In the genomic region with DNA sequence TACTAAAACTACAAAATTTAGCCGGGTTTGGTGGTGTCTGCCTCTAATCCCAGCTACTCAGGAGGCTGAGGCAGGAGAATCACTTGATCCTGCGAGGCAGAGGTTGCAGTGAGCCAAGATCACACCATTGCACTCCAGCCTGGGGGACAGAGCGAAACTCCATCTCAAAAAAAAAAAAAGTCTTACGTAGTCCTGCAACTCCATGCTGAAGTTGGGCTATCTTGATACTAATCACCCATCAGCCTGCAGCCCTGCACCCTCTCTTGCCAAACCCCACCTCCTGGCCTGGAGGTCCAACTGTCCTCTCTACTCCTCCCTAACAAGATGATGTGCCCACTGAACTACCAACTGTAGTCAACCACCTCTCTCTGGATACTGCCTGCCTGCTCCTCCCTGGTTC, we compare ENCODE assay signal across 26 cellular contexts. TPM values are rescaled to one million over a fixed set of nuclear protein-coding genes. Genes with fewer than 3 reads are reported as not detected.
DNase-seq lines count a peak whose midpoint lies in the region; ATAC-seq and TF ChIP-seq lines count a peak whose summit lies in the region.
"Had no signal": no experiment of that assay in that cellular context is flagged by ENCODE, and none has a peak within 500 bp of the region (broad histone marks: within the 10 kb centered on the region; RNA-seq: fewer than 3 reads in every experiment).

No MANE protein-coding gene starts in this region.

- no peak overlapping the region for H2BK15ac ChIP-seq in H9 (ENCODE audit: low read depth, low read length)

- CTCF ChIA-PET in CD4-positive, alpha-beta T cell (lab: Charles Lee), result no interaction called here

- TF ChIP-seq CTCF in CD4-positive, alpha-beta T cell (IDR thresholded peaks at IDR 0.05), result no peak
- TF ChIP-seq CTCF in H9 (conservative IDR thresholded peaks at IDR 0.05) (no peak), neural progenitor cell (IDR thresholded peaks at IDR 0.05) (no peak), tibial nerve (IDR thresholded peaks at IDR 0.05) (no peak)

- H3K4me3 ChIP-seq in neural progenitor cell (no peak overlapping the region), tibial nerve (no peak overlapping the region)
- H3K4me3 ChIP-seq: adrenal gland, breast epithelium, coronary artery, gastrocnemius medialis, GM23248, right lobe of liver, upper lobe of left lung had no signal

- H4K91ac ChIP-seq in H9 (ENCODE audit: insufficient read length, low read depth, low read length), result no peak overlapping the region

- H3K79me1 ChIP-seq in H9 (ENCODE audit: insufficient read depth, low read depth, low read length, poor library complexity, severe bottlenecking), result no peaks in the 10 kb centered on the region

- H3K36me3 Mint-ChIP-seq in CD4-positive, alpha-beta T cell (ENCODE audit: low read depth), result peaks cover 23% of the 10 kb centered on the region
- H3K36me3 Mint-ChIP-seq in H9 (ENCODE audit: insufficient read depth in 1 of 3, low read depth in 3 of 3) (peaks cover 4 to 17% (median 11%) of the 10 kb centered on the region in 3 experiments), neural progenitor cell (peaks cover 20% of the 10 kb centered on the region)
- H3K36me3 Mint-ChIP-seq in effector memory CD8-positive, alpha-beta T cell (ENCODE audit: insufficient read depth), result peaks cover 37% of the 10 kb centered on the region
- H3K36me3 Mint-ChIP-seq: immature natural killer cell had no signal

- H4K8ac ChIP-seq in H9 (replicated peaks; ENCODE audit: insufficient read length, low read depth, low read length), result no peak overlapping the region

- no peak for TF ChIP-seq EP300 in tibial nerve (IDR thresholded peaks at IDR 0.05)

- no peaks in the 10 kb centered on the region; the same call in 1 of the 2 replicates for H3K4me1 ChIP-seq in H9 (ENCODE audit: insufficient read depth, low read length)
- peaks cover 56% of the 10 kb centered on the region for H3K4me1 ChIP-seq in neural progenitor cell
- H3K4me1 ChIP-seq in tibial nerve, result peaks cover 0 to 40% (median 7%) of the 10 kb centered on the region in 4 donors
- H3K4me1 ChIP-seq: breast epithelium had no signal

- H3K9ac ChIP-seq in H9 (ENCODE audit: extremely low read depth, insufficient read length, low read length) (no peak overlapping the region), neural progenitor cell (no peak overlapping the region)
- H3K9ac ChIP-seq: GM23248 had no signal

- H2BK120ac ChIP-seq in H9 (ENCODE audit: low read depth, low read length, poor library complexity, severe bottlenecking), result no peak overlapping the region

- no peak overlapping the region for H3K27ac ChIP-seq in CD4-positive, alpha-beta T cell (ENCODE audit: low read depth, low read length)
- H3K27ac ChIP-seq in H9 (ENCODE audit: insufficient read length, low read depth, low read length) (no peak overlapping the region), neural progenitor cell (no peak overlapping the region), tibial nerve (peak overlapping the region in 1 of 4 donors; percentile 5)
- H3K27ac ChIP-seq: adrenal gland, breast epithelium, coronary artery, gastrocnemius medialis, GM23248, right lobe of liver, upper lobe of left lung had no signal

- no peaks in the 10 kb centered on the region for H3K9me3 ChIP-seq in CD4-positive, alpha-beta T cell (ENCODE audit: control insufficient read depth, low read length)
- H3K9me3 ChIP-seq in H9 (ENCODE audit: control insufficient read depth, low read depth, low read length), result no peaks in the 10 kb centered on the region
- no peaks in the 10 kb centered on the region for H3K9me3 ChIP-seq in neural progenitor cell (ENCODE audit: low read depth)
- H3K9me3 ChIP-seq in tibial nerve, result no peaks in the 10 kb centered on the region
- H3K9me3 ChIP-seq: adrenal gland, breast epithelium, gastrocnemius medialis, right lobe of liver, upper lobe of left lung had no signal

- no peak overlapping the region for H2AFZ ChIP-seq in H9 (ENCODE audit: low read length)
- no peak overlapping the region for H2AFZ ChIP-seq in neural progenitor cell (replicated peaks)
- H2AFZ ChIP-seq: GM23248 had no signal

- no peak overlapping the region for H2BK12ac ChIP-seq in H9 (ENCODE audit: insufficient read length, low read depth, low read length)

- H3K27me3 Mint-ChIP-seq in CD4-positive, alpha-beta T cell, result no peaks in the 10 kb centered on the region
- no peaks in the 10 kb centered on the region; the same call in none of the 2 replicates for H3K27me3 Mint-ChIP-seq in H9 (ENCODE audit: low read depth)
- H3K27me3 Mint-ChIP-seq in effector memory CD8-positive, alpha-beta T cell, result no peaks in the 10 kb centered on the region
- peaks cover 2% of the 10 kb centered on the region for H3K27me3 Mint-ChIP-seq in neural progenitor cell (ENCODE audit: insufficient read depth, low read depth)
- H3K27me3 Mint-ChIP-seq: T-helper 17 cell had no signal

- no peaks in the 10 kb centered on the region for H4K20me1 ChIP-seq in H9 (ENCODE audit: control insufficient read depth, insufficient read depth, insufficient read length)
- peaks cover 88% of the 10 kb centered on the region for H4K20me1 ChIP-seq in neural progenitor cell (ENCODE audit: low read depth)

- H3K23me2 ChIP-seq in H9 (ENCODE audit: insufficient read length, low read depth, low read length, poor library complexity, severe bottlenecking), result peaks cover 3% of the 10 kb centered on the region

- no peak for ATAC-seq in CD4-positive, alpha-beta T cell (ENCODE audit: poor library complexity)
- ATAC-seq in effector memory CD8-positive, alpha-beta T cell (replicated peaks), result no peak
- ATAC-seq in GM19463 (IDR thresholded peaks at IDR 0.05; ENCODE audit: unreplicated experiment), result no peak
- ATAC-seq: gastrocnemius medialis, left lobe of liver, right lobe of liver, T-helper 17 cell had no signal

- H3F3A ChIP-seq in neural progenitor cell (ENCODE audit: low read depth), result peaks cover 30% of the 10 kb centered on the region

- H3K27ac Mint-ChIP-seq in CD4-positive, alpha-beta T cell, result peak overlapping the region; percentile 3
- H3K27ac Mint-ChIP-seq in H9 (peak overlapping the region; percentile 38 to 92 (median 46); a peak in 4 of 7 replicates), neural progenitor cell (no peak overlapping the region)
- peak overlapping the region; percentile 67 to 72 for H3K27ac Mint-ChIP-seq in effector memory CD8-positive, alpha-beta T cell

- no peak overlapping the region for H3K23ac ChIP-seq in H9 (ENCODE audit: insufficient read length, low read depth, low read length)

- H3T11ph ChIP-seq in H9 (ENCODE audit: low read length), result no peak overlapping the region

- no peak overlapping the region for H3K56ac ChIP-seq in H9 (ENCODE audit: insufficient read length, low read depth, low read length)

- H3K36me3 ChIP-seq in neural progenitor cell, result no peaks in the 10 kb centered on the region
- no peaks in the 10 kb centered on the region for H3K36me3 ChIP-seq in tibial nerve
- H3K36me3 ChIP-seq: adrenal gland, breast epithelium, gastrocnemius medialis, right lobe of liver, upper lobe of left lung had no signal

- H3K4me2 ChIP-seq in H9 (ENCODE audit: insufficient read depth, insufficient read length, low read length) (no peak overlapping the region), neural progenitor cell (peak overlapping the region; percentile 56)

- H2AK5ac ChIP-seq in H9 (ENCODE audit: insufficient read length, low read length), result no peak overlapping the region

- no peaks in the 10 kb centered on the region for H3K9me3 Mint-ChIP-seq in CD4-positive, alpha-beta T cell
- H3K9me3 Mint-ChIP-seq in H9, result no peaks in the 10 kb centered on the region
- H3K9me3 Mint-ChIP-seq in effector memory CD8-positive, alpha-beta T cell, result no peaks in the 10 kb centered on the region
- H3K9me3 Mint-ChIP-seq in neural progenitor cell, result no peaks in the 10 kb centered on the region
- H3K9me3 Mint-ChIP-seq: immature natural killer cell had no signal

- no peak for DNase-seq in CD4-positive, alpha-beta T cell
- no peak for DNase-seq in H9
- DNase-seq in effector memory CD8-positive, alpha-beta T cell, result no peak
- no peak for DNase-seq in neural progenitor cell (ENCODE audit: low spot score)
- DNase-seq in tibial nerve (ENCODE audit: low spot score in 2 of 2), result no peak
- DNase-seq in NCI-H1105 (lab: John Stamatoyannopoulos, UW), result no peak
- DNase-seq in NCI-H2029 (lab: John Stamatoyannopoulos, UW), result no peak
- DNase-seq: activated CD4-positive, alpha-beta T cell treated with anti-CD3 and anti-CD28 coated beads for 48 hours; gastrocnemius medialis; GF-D8; GM23248; hippocampal formation; immature natural killer cell; Karpas-422; MV-4-11; NCI-H1694 treated with DMSO at 0.1 percent for 48 hours; NCI-H2171 treated with DMSO at 0.1 percent for 48 hours; NCI-H526 treated with DMSO at 0.1 percent for 48 hours; T-helper 17 cell; upper lobe of left lung had no signal

- H3K4ac ChIP-seq in H9 (ENCODE audit: low read depth, low read length), result no peak overlapping the region

- H3K79me2 ChIP-seq in H9 (ENCODE audit: insufficient read depth, low read length), result peaks cover 29% of the 10 kb centered on the region; the same call in 1 of the 2 replicates
- H3K79me2 ChIP-seq in neural progenitor cell (ENCODE audit: low read depth), result peaks cover 90% of the 10 kb centered on the region

- H3K27me3 ChIP-seq in CD4-positive, alpha-beta T cell (ENCODE audit: control insufficient read depth, insufficient read depth, low read length), result no peaks in the 10 kb centered on the region
- no peaks in the 10 kb centered on the region for H3K27me3 ChIP-seq in H9 (ENCODE audit: insufficient read depth, low read length)
- H3K27me3 ChIP-seq in neural progenitor cell, result no peaks in the 10 kb centered on the region
- no peaks in the 10 kb centered on the region for H3K27me3 ChIP-seq in tibial nerve
- H3K27me3 ChIP-seq: adrenal gland, breast epithelium, gastrocnemius medialis, right lobe of liver, upper lobe of left lung had no signal

- POLR2A ChIA-PET in CD4-positive, alpha-beta T cell (lab: Charles Lee), result interaction anchor here (0.7 to 0.9 kb wide), 2 partner anchors 26 to 41 kb away, joined by 3 to 5 read pairs; partner anchors contain the start of gene CFDP1

- H3K18ac ChIP-seq in H9 (ENCODE audit: insufficient read length, low read depth, low read length), result no peak overlapping the region

- H2BK20ac ChIP-seq in H9 (ENCODE audit: low read depth, low read length, poor library complexity, severe bottlenecking), result no peak overlapping the region

- H3K4me3 Mint-ChIP-seq in CD4-positive, alpha-beta T cell, result no peak overlapping the region
- H3K4me3 Mint-ChIP-seq in H9, result no peak overlapping the region
- peak overlapping the region in 1 of 2 donors; percentile 2 for H3K4me3 Mint-ChIP-seq in effector memory CD8-positive, alpha-beta T cell
- H3K4me3 Mint-ChIP-seq in neural progenitor cell, result peak overlapping the region; percentile 12
- H3K4me3 Mint-ChIP-seq: immature natural killer cell had no signal

- no peak for TF ChIP-seq POLR2A in tibial nerve (IDR thresholded peaks at IDR 0.05)

- H3K4me1 Mint-ChIP-seq in CD4-positive, alpha-beta T cell (ENCODE audit: low read depth), result peaks cover 80% of the 10 kb centered on the region
- H3K4me1 Mint-ChIP-seq in H9 (peaks cover 57 to 75% of the 10 kb centered on the region in 2 experiments), neural progenitor cell (peaks cover 63% of the 10 kb centered on the region)
- H3K4me1 Mint-ChIP-seq in effector memory CD8-positive, alpha-beta T cell (ENCODE audit: low read depth in 2 of 2), result peaks cover 45 to 75% of the 10 kb centered on the region in 2 donors

- no CpG with 5 or more reads among the region's 4 CpGs for WGBS in H9 (ENCODE audit: extremely low coverage, insufficient read length, low lambda C conversion rate)
- WGBS in tibial nerve, 2 donors, result 95 to 98% methylated on average over 4 of the region's 4 CpGs

- no peak overlapping the region for H2BK5ac ChIP-seq in H9 (ENCODE audit: insufficient read length, low read length)

- H4K5ac ChIP-seq in H9 (ENCODE audit: insufficient read length, low read depth, low read length), result no peak overlapping the region

- 0 out of 2 replicates have a peak overlapping the region, but pooled peaks have one; percentile 49 for H3K14ac ChIP-seq in H9 (ENCODE audit: insufficient read depth, low read length)

- intact Hi-C loops in CD4-positive, alpha-beta T cell (cut with DNase I, micrococcal nuclease), result loop anchor here (5.0 to 10.0 kb wide), 4 partner anchors 37 to 1735 kb away; partner anchors contain the start of genes GABARAPL2 (in 2 of the 2), KARS1 (in 1 of the 2), MON1B (in 1 of the 2) and SYCE1L (in 1 of the 2)

RNA-seq across cellular contexts. Expression of gene TMEM170A, which starts 4.8 kb away (rescaled TPM):
- 10 to 100 TPM; 34.3 to 37.8 TPM for total RNA-seq in CD4-positive, alpha-beta T cell
- total RNA-seq in H9 (2021) (43.4 and 46.8 TPM in 2 replicates), neural progenitor cell (ENCODE audit: low replicate concordance) (64.1 and 77.0 TPM in 2 replicates), tibial nerve (10 to 100 TPM; 14.1 to 36.6 (median 21.8) TPM)

RNA-seq across cellular contexts. Expression of gene CFDP1, which starts 26.4 kb away (rescaled TPM):
- 10 to 100 TPM; 23.0 to 25.5 TPM for total RNA-seq in CD4-positive, alpha-beta T cell
- total RNA-seq in H9 (2021) (89.1 and 89.2 TPM in 2 replicates), neural progenitor cell (ENCODE audit: low replicate concordance) (134 and 159 TPM in 2 replicates), tibial nerve (100 to 1,000 TPM in 1 of 4 donors, 10 to 100 TPM in 3; 35.6 to 120 (median 62.4) TPM)

RNA-seq across cellular contexts. Expression of gene CHST6, which starts 35.5 kb away (rescaled TPM):
- total RNA-seq in CD4-positive, alpha-beta T cell, result not detected
- total RNA-seq in H9 (2021) (20.7 and 20.8 TPM in 2 replicates), neural progenitor cell (ENCODE audit: low replicate concordance) (6.2 and 12.5 TPM in 2 replicates), tibial nerve (1 to 10 TPM in 1 of 4 donors, under 1 TPM in 3; under 0.01 to 3.9 (median 0.40) TPM)
- total RNA-seq: T-helper 17 cell had no signal
